Comparison of ENCODE assay signal across 17 cellular contexts in the genomic region with DNA sequence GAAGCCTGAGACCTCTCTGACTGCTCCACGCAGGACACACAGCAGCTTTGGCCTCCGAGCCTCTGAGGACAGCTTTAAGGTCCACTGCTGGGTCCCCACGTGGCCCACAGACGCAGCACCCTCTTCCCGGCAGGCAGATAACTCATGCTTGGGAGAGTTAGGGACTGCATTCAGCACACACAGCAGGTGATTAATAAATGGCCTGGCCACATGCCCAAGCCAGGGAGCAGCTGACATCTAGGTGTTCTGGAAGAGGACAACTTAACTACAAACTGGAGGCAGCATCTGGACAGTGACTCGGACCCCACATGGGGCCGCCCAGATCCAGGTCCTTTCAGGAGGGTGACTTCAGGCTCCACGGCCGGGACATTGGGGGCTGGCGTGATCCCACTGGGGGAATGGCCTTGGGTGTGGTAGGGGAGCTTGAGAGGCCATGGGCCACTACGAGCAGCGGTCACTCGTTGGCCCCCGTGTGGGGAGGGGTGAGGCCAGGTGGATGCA. TPM values are rescaled to one million over a fixed set of nuclear protein-coding genes. Genes with fewer than 3 reads are reported as not detected.
DNase-seq lines count a peak whose midpoint lies in the region; ATAC-seq and TF ChIP-seq lines count a peak whose summit lies in the region.
"Had no signal": no experiment of that assay in that cellular context is flagged by ENCODE, and none has a peak within 500 bp of the region (broad histone marks: within the 10 kb centered on the region; RNA-seq: fewer than 3 reads in every experiment).

No MANE protein-coding gene starts in this region.

- peaks cover 33% of the 10 kb centered on the region for H3K4me1 Mint-ChIP-seq in activated naive CD8-positive, alpha-beta T cell treated with anti-CD3 and anti-CD28 coated beads, Interleukin-2, amount 10 ng/mL, durations not matched to agents 7 days and 5 days
- peaks cover 32% of the 10 kb centered on the region for H3K4me1 Mint-ChIP-seq in activated naive CD8-positive, alpha-beta T cell treated with anti-CD3 and anti-CD28 coated beads for 36 hours

- peak; percentile 28 for DNase-seq in activated naive CD8-positive, alpha-beta T cell treated with anti-CD3 and anti-CD28 coated beads, Interleukin-2, amount 10 ng/mL, durations not matched to agents 7 days and 5 days
- DNase-seq in activated naive CD8-positive, alpha-beta T cell treated with anti-CD3 and anti-CD28 coated beads for 36 hours: no peak
- DNase-seq in RWPE2 (ENCODE audit: low spot score) (peak; percentile 66), right lobe of liver (peak in 2 of 3 donors; percentile 46 to 53), uterus (peak; percentile 11 to 16), GM03348 (ENCODE audit: low spot score) (no peak), NCI-H226 (no peak)
- DNase-seq in stimulated activated CD4-positive, alpha-beta T cell treated with anti-CD3 and anti-CD28 coated beads, Interleukin-15, amount 100 ng/mL, for 24 hours: no peak
- DNase-seq: activated T-cell treated with anti-CD3 and anti-CD28 coated beads for 4 hours, anterior cingulate cortex, DMS53, KBM-7, NCI-H446 had no signal

- no peak for TF ChIP-seq POLR2A in right lobe of liver (IDR thresholded peaks at IDR 0.05)
- no peak for TF ChIP-seq POLR2A in uterus (IDR thresholded peaks at IDR 0.05)

- intact Hi-C loops in right lobe of liver (cut with DNase I) (no loop called here), uterus (cut with DNase I; ENCODE audit: low total_unique reads) (no loop called here)

- no peak overlapping the region for H3K27ac Mint-ChIP-seq in activated naive CD8-positive, alpha-beta T cell treated with anti-CD3 and anti-CD28 coated beads, Interleukin-2, amount 10 ng/mL, durations not matched to agents 7 days and 5 days
- H3K27ac Mint-ChIP-seq in activated naive CD8-positive, alpha-beta T cell treated with anti-CD3 and anti-CD28 coated beads for 36 hours: no peak overlapping the region
- H3K27ac Mint-ChIP-seq: WTC11 had no signal

- no peak for ATAC-seq in activated naive CD8-positive, alpha-beta T cell treated with anti-CD3 and anti-CD28 coated beads, Interleukin-2, amount 10 ng/mL, durations not matched to agents 7 days and 5 days (ENCODE audit: low read depth)
- ATAC-seq in RWPE2 (ENCODE audit: low read depth): no peak
- ATAC-seq in right lobe of liver: no peak
- ATAC-seq: left cardiac atrium; Panc1; stimulated activated memory B cell treated with anti-CD40 and anti-IgM and Interleukin-4, amounts not matched to agents 10 μg/mL and 1 μg/mL and 100 μg/mL, for 72 hours; WTC11 had no signal

- H3K9me3 ChIP-seq in RWPE2 (ENCODE audit: severe bottlenecking) (no peaks in the 10 kb centered on the region), right lobe of liver (no peaks in the 10 kb centered on the region), uterus (no peaks in the 10 kb centered on the region)

- no peaks in the 10 kb centered on the region for H3K27me3 Mint-ChIP-seq in activated naive CD8-positive, alpha-beta T cell treated with anti-CD3 and anti-CD28 coated beads, Interleukin-2, amount 10 ng/mL, durations not matched to agents 7 days and 5 days
- no peaks in the 10 kb centered on the region for H3K27me3 Mint-ChIP-seq in activated naive CD8-positive, alpha-beta T cell treated with anti-CD3 and anti-CD28 coated beads for 36 hours
- H3K27me3 Mint-ChIP-seq: stimulated activated memory B cell treated with anti-CD40 and anti-IgM and Interleukin-4, amounts not matched to agents 10 μg/mL and 1 μg/mL and 100 μg/mL, for 72 hours had no signal

- no peak overlapping the region for H3K27ac ChIP-seq in RWPE2 (ENCODE audit: poor library complexity, severe bottlenecking)
- H3K27ac ChIP-seq in right lobe of liver: no peak overlapping the region
- no peak overlapping the region for H3K27ac ChIP-seq in uterus

- no peak for TF ChIP-seq CTCF in RWPE2 (IDR thresholded peaks at IDR 0.05; ENCODE audit: poor library complexity, severe bottlenecking)
- no peak for TF ChIP-seq CTCF in right lobe of liver (IDR thresholded peaks at IDR 0.05)
- no peak for TF ChIP-seq CTCF in uterus (IDR thresholded peaks at IDR 0.05)

- H3K36me3 Mint-ChIP-seq in activated naive CD8-positive, alpha-beta T cell treated with anti-CD3 and anti-CD28 coated beads, Interleukin-2, amount 10 ng/mL, durations not matched to agents 7 days and 5 days: peaks cover 5% of the 10 kb centered on the region
- H3K36me3 Mint-ChIP-seq in activated naive CD8-positive, alpha-beta T cell treated with anti-CD3 and anti-CD28 coated beads for 36 hours: peaks cover 23% of the 10 kb centered on the region

- 85% methylated on average over 3 of the region's 14 CpGs for WGBS in right lobe of liver (ENCODE audit: insufficient coverage, low coverage, low lambda C conversion rate, missing lambda C conversion rate)

- H3K27me3 ChIP-seq in RWPE2 (ENCODE audit: insufficient read depth, poor library complexity, severe bottlenecking) (no peaks in the 10 kb centered on the region), right lobe of liver (no peaks in the 10 kb centered on the region), uterus (no peaks in the 10 kb centered on the region)

- no peaks in the 10 kb centered on the region for H3K9me3 Mint-ChIP-seq in activated naive CD8-positive, alpha-beta T cell treated with anti-CD3 and anti-CD28 coated beads, Interleukin-2, amount 10 ng/mL, durations not matched to agents 7 days and 5 days
- no peaks in the 10 kb centered on the region for H3K9me3 Mint-ChIP-seq in activated naive CD8-positive, alpha-beta T cell treated with anti-CD3 and anti-CD28 coated beads for 36 hours
- H3K9me3 Mint-ChIP-seq: stimulated activated memory B cell treated with anti-CD40 and anti-IgM and Interleukin-4, amounts not matched to agents 10 μg/mL and 1 μg/mL and 100 μg/mL, for 72 hours; WTC11 had no signal

- H3K36me3 ChIP-seq in RWPE2 (ENCODE audit: low read depth): peaks cover 5% of the 10 kb centered on the region; the same call in 1 of the 2 replicates
- peaks cover 0 to 46% (median 10%) of the 10 kb centered on the region in 4 donors for H3K36me3 ChIP-seq in right lobe of liver
- H3K36me3 ChIP-seq in uterus: no peaks in the 10 kb centered on the region

- POLR2A ChIA-PET in activated naive CD8-positive, alpha-beta T cell treated with anti-CD3 and anti-CD28 coated beads, Interleukin-2, amount 10 ng/mL, durations not matched to agents 7 days and 5 days (lab: Charles Lee): no interaction called here

- H3K4me3 ChIP-seq in RWPE2 (ENCODE audit: severe bottlenecking): no peak overlapping the region
- no peak overlapping the region for H3K4me3 ChIP-seq in right lobe of liver
- H3K4me3 ChIP-seq in uterus: no peak overlapping the region

- H3K4me1 ChIP-seq in RWPE2 (ENCODE audit: insufficient read depth, poor library complexity, severe bottlenecking) (peaks cover 19% of the 10 kb centered on the region), right lobe of liver (peaks cover 0 to 20% (median 3%) of the 10 kb centered on the region in 4 donors), uterus (peaks cover 0 to 22% of the 10 kb centered on the region in 2 donors)

- no peak overlapping the region for H3K4me3 Mint-ChIP-seq in activated naive CD8-positive, alpha-beta T cell treated with anti-CD3 and anti-CD28 coated beads, Interleukin-2, amount 10 ng/mL, durations not matched to agents 7 days and 5 days
- no peak overlapping the region for H3K4me3 Mint-ChIP-seq in activated naive CD8-positive, alpha-beta T cell treated with anti-CD3 and anti-CD28 coated beads for 36 hours
- H3K4me3 Mint-ChIP-seq: stimulated activated memory B cell treated with anti-CD40 and anti-IgM and Interleukin-4, amounts not matched to agents 10 μg/mL and 1 μg/mL and 100 μg/mL, for 72 hours; WTC11 had no signal

RNA-seq across cellular contexts. Expression of a gene that starts 11.3 kb away (rescaled TPM):
- 10 to 100 TPM; 29.5 to 30.4 TPM for total RNA-seq in activated naive CD8-positive, alpha-beta T cell treated with anti-CD3 and anti-CD28 coated beads, Interleukin-2, amount 10 ng/mL, durations not matched to agents 7 days and 5 days
- 10 to 100 TPM; 74.9 to 77.8 TPM for total RNA-seq in activated naive CD8-positive, alpha-beta T cell treated with anti-CD3 and anti-CD28 coated beads for 36 hours
- total RNA-seq in right lobe of liver (100 to 1,000 TPM in 1 of 6 experiments, 10 to 100 TPM in 5; 35.6 to 103 (median 65.1) TPM), uterus (10 to 100 TPM; 20.6 to 87.4 (median 44.2) TPM)

RNA-seq across cellular contexts. Expression of a gene that starts 26.8 kb away (rescaled TPM):
- total RNA-seq in activated naive CD8-positive, alpha-beta T cell treated with anti-CD3 and anti-CD28 coated beads, Interleukin-2, amount 10 ng/mL, durations not matched to agents 7 days and 5 days: 10 to 100 TPM; 68.1 to 68.2 TPM
- total RNA-seq in activated naive CD8-positive, alpha-beta T cell treated with anti-CD3 and anti-CD28 coated beads for 36 hours: 10 to 100 TPM; 36.5 to 38.6 TPM
- 10 to 100 TPM in 3 of 6 experiments, 1 to 10 TPM in 3; 6.3 to 31.7 (median 12.1) TPM for total RNA-seq in right lobe of liver
- total RNA-seq in uterus: 10 to 100 TPM; 23.7 to 71.4 (median 40.9) TPM

Comparison
In these comparisons a context has a peak if more than half of its experiments do, and no peak if none do; other contexts are left out.
1. DNase-seq: peak in activated naive CD8-positive, alpha-beta T cell treated with anti-CD3 and anti-CD28 coated beads, Interleukin-2, amount 10 ng/mL, durations not matched to agents 7 days and 5 days (single experiment), RWPE2 (single experiment), right lobe of liver (2 of 3) and uterus (2 of 2); none in activated naive CD8-positive, alpha-beta T cell treated with anti-CD3 and anti-CD28 coated beads for 36 hours (single experiment), stimulated activated CD4-positive, alpha-beta T cell treated with anti-CD3 and anti-CD28 coated beads, Interleukin-15, amount 100 ng/mL, for 24 hours (single experiment), GM03348 (single experiment) and NCI-H226 (single experiment).